7 cellular contexts compared by ENCODE assay signal in genomic region chr6:43370003-43370580, GRCh38. TPM values are rescaled to one million over a fixed set of nuclear protein-coding genes. Genes with fewer than 3 reads are reported as not detected.
DNase-seq lines count a peak whose midpoint lies in the region; ATAC-seq and TF ChIP-seq lines count a peak whose summit lies in the region.
"Not testable (repeated sequence)": the region's sequence is repeated elsewhere in the genome, so short reads cannot be mapped to it uniquely, and the experiment has no call there.

No MANE protein-coding gene starts in this region.

- not testable (repeated sequence) for H4K20me1 ChIP-seq in Loucy (ENCODE audit: insufficient read depth, low read length, poor library complexity, severe bottlenecking)

- H3K79me2 ChIP-seq in Loucy (ENCODE audit: insufficient read depth, low read length), result peaks cover 22% of the 10 kb centered on the region

- peak overlapping the region; percentile 96 for H3K27ac Mint-ChIP-seq in activated T-cell treated with anti-CD3 and anti-CD28 coated beads, Interleukin-2, amount 50 U/mL, for 72 hours
- peak overlapping the region; percentile 95 to 96 for H3K27ac Mint-ChIP-seq in effector memory CD8-positive, alpha-beta T cell

- H3K27ac ChIP-seq in left lung, result peak overlapping the region; percentile 80 to 90
- H3K27ac ChIP-seq in prostate gland, result peak overlapping the region; percentile 81 to 88

- H3K36me3 ChIP-seq in Loucy (ENCODE audit: insufficient read depth, low read length); left lung; prostate gland: not testable (repeated sequence)

- not testable (repeated sequence) for H3K27me3 ChIP-seq in Loucy (ENCODE audit: insufficient read depth, low read length, poor library complexity, severe bottlenecking); left lung; prostate gland (replicated peaks; ENCODE audit: insufficient read depth)

- not testable (repeated sequence) for H3K27me3 Mint-ChIP-seq in activated T-cell treated with anti-CD3 and anti-CD28 coated beads, Interleukin-2, amount 50 U/mL, for 72 hours (ENCODE audit: low read depth); effector memory CD8-positive, alpha-beta T cell

- not testable (repeated sequence) for TF ChIP-seq CTCF in Loucy (conservative IDR thresholded peaks at IDR 0.05; ENCODE audit: low read length); left lung (IDR thresholded peaks at IDR 0.05); prostate gland (IDR thresholded peaks at IDR 0.05)

- not testable (repeated sequence) for H3K9me3 ChIP-seq in Loucy (ENCODE audit: insufficient read depth, low read depth, low read length); left lung; prostate gland

- H3K4me1 Mint-ChIP-seq in activated T-cell treated with anti-CD3 and anti-CD28 coated beads, Interleukin-2, amount 50 U/mL, for 72 hours (ENCODE audit: low read depth), result peaks cover 48% of the 10 kb centered on the region
- peaks cover 20 to 41% of the 10 kb centered on the region in 2 donors for H3K4me1 Mint-ChIP-seq in effector memory CD8-positive, alpha-beta T cell (ENCODE audit: low read depth in 2 of 2)

- not testable (repeated sequence) for DNase-seq in activated T-cell treated with anti-CD3 and anti-CD28 coated beads, Interleukin-2, amount 50 U/mL, for 72 hours; effector memory CD8-positive, alpha-beta T cell; left lung; prostate gland (ENCODE audit: low spot score)

- not testable (repeated sequence) for H3K9me3 Mint-ChIP-seq in activated T-cell treated with anti-CD3 and anti-CD28 coated beads, Interleukin-2, amount 50 U/mL, for 72 hours; effector memory CD8-positive, alpha-beta T cell

- TF ChIP-seq POLR2A in prostate gland (IDR thresholded peaks at IDR 0.05), result not testable (repeated sequence)

- not testable (repeated sequence) for H3K9me2 ChIP-seq in Loucy (replicated peaks; ENCODE audit: low read depth, low read length)

- peak overlapping the region; percentile 84 for H2AFZ ChIP-seq in Loucy (ENCODE audit: low read length)

- intact Hi-C loops in left lung (cut with DNase I); prostate gland (cut with DNase I): not testable (repeated sequence)

- H3K4me3 ChIP-seq in Loucy (ENCODE audit: low read length, poor library complexity, severe bottlenecking), result peak overlapping the region; percentile 84
- peak overlapping the region; percentile 73 to 76 for H3K4me3 ChIP-seq in left lung
- H3K4me3 ChIP-seq in prostate gland, result peak overlapping the region; percentile 62 to 88

- H3F3A ChIP-seq in Loucy (ENCODE audit: low read depth), result not testable (repeated sequence)

- peak overlapping the region; percentile 75 for H3K4me2 ChIP-seq in Loucy (ENCODE audit: low read depth, low read length, poor library complexity, severe bottlenecking)

- peak overlapping the region; percentile 75 for H3K9ac ChIP-seq in Loucy (ENCODE audit: low read depth, low read length, poor library complexity, severe bottlenecking)

- ATAC-seq in GM18868 (IDR thresholded peaks at IDR 0.05; ENCODE audit: unreplicated experiment) (peak; percentile 11), HG02623 (IDR thresholded peaks at IDR 0.05; ENCODE audit: unreplicated experiment) (peak; percentile 3)
- not testable (repeated sequence) for ATAC-seq in activated T-cell treated with anti-CD3 and anti-CD28 coated beads, Interleukin-2, amount 50 U/mL, for 72 hours (replicated peaks in 1 of 2); effector memory CD8-positive, alpha-beta T cell (replicated peaks); left lung

- peaks cover 35% of the 10 kb centered on the region for H3K4me1 ChIP-seq in Loucy (ENCODE audit: insufficient read depth, low read length, poor library complexity, severe bottlenecking)
- H3K4me1 ChIP-seq in left lung, result peaks cover 14 to 29% of the 10 kb centered on the region in 2 donors
- not testable (repeated sequence) for H3K4me1 ChIP-seq in prostate gland (replicated peaks)

- H3K4me3 Mint-ChIP-seq in activated T-cell treated with anti-CD3 and anti-CD28 coated beads, Interleukin-2, amount 50 U/mL, for 72 hours, result peak overlapping the region; percentile 92 to 97
- peak overlapping the region; percentile 83 to 87 for H3K4me3 Mint-ChIP-seq in effector memory CD8-positive, alpha-beta T cell

- 50% methylated on average over 16 of the region's 16 CpGs for WGBS in prostate gland

- not testable (repeated sequence) for H3K36me3 Mint-ChIP-seq in activated T-cell treated with anti-CD3 and anti-CD28 coated beads, Interleukin-2, amount 50 U/mL, for 72 hours (ENCODE audit: insufficient read depth in 2 of 2)
- H3K36me3 Mint-ChIP-seq in effector memory CD8-positive, alpha-beta T cell (ENCODE audit: insufficient read depth), result peaks cover 15% of the 10 kb centered on the region

RNA-seq across cellular contexts. Expression of gene ZNF318, which starts 0.6 kb away (rescaled TPM):
- 10 to 100 TPM; 14.4 to 14.5 TPM for total RNA-seq in activated T-cell treated with anti-CD3 and anti-CD28 coated beads, Interleukin-2, amount 50 U/mL, for 72 hours
- total RNA-seq in left lung (10 to 100 TPM; 13.3 to 14.3 TPM), prostate gland (10 to 100 TPM; 15.1 to 41.6 TPM)

RNA-seq across cellular contexts. Expression of gene ABCC10, which starts 57.2 kb away (rescaled TPM):
- 10 to 100 TPM; 32.8 to 36.4 TPM for total RNA-seq in activated T-cell treated with anti-CD3 and anti-CD28 coated beads, Interleukin-2, amount 50 U/mL, for 72 hours
- total RNA-seq in left lung (10 to 100 TPM; 38.5 to 43.8 TPM), prostate gland (10 to 100 TPM; 18.0 to 38.1 TPM)
